Comparison of ENCODE assay signal across 23 cellular contexts in genomic region chr14:92316937-92317336, GRCh38. TPM values are rescaled to one million over a fixed set of nuclear protein-coding genes. Genes with fewer than 3 reads are reported as not detected.
A peak's percentile ranks its signal among the peaks of the same experiment; 100 is the strongest.
DNase-seq lines count a peak whose midpoint lies in the region; ATAC-seq and TF ChIP-seq lines count a peak whose summit lies in the region.
"Had no signal": no experiment of that assay in that cellular context is flagged by ENCODE, and none has a peak within 500 bp of the region (broad histone marks: within the 10 kb centered on the region; RNA-seq: fewer than 3 reads in every experiment).

No MANE protein-coding gene starts in this region.

- H3K27me3 ChIP-seq in IMR-90 (ENCODE audit: control insufficient read depth, insufficient read depth, low read length) (peaks cover 31% of the 10 kb centered on the region), mesendoderm (ENCODE audit: insufficient read depth, low read length, poor library complexity) (peaks cover 7% of the 10 kb centered on the region)
- H3K27me3 ChIP-seq: tibial artery had no signal

- H3K4me3 Mint-ChIP-seq in activated CD4-positive, alpha-beta T cell treated with anti-CD3 and anti-CD28 coated beads for 36 hours = no peak overlapping the region

- H3K4me2 ChIP-seq in IMR-90 (ENCODE audit: low read depth, low read length) (no peak overlapping the region), mesendoderm (ENCODE audit: low read length) (no peak overlapping the region)
- H3K4me2 ChIP-seq: A549 had no signal

- dilution Hi-C loops in IMR-90 (cut with HindIII; ENCODE audit: low sequenced_read_pairs, unreplicated experiment) = no loop called here

- H3K79me1 ChIP-seq in IMR-90 (ENCODE audit: low read depth in 1 of 2, low read length in 2 of 2) (no peaks in the 10 kb centered on the region), mesendoderm (ENCODE audit: low read length) (no peaks in the 10 kb centered on the region)

- H3K9me3 Mint-ChIP-seq in activated CD4-positive, alpha-beta T cell treated with anti-CD3 and anti-CD28 coated beads for 36 hours (ENCODE audit: low read depth) = peaks cover 4% of the 10 kb centered on the region

- intact Hi-C loops in activated CD4-positive, alpha-beta T cell treated with anti-CD3 and anti-CD28 coated beads for 36 hours (cut with DNase I, micrococcal nuclease) = no loop called here
- intact Hi-C loops in IMR-90 (cut with micrococcal nuclease) = no loop called here

- H2AFZ ChIP-seq in IMR-90 (replicated peaks; ENCODE audit: low read length, poor library complexity) = peak overlapping the region; percentile 34
- H2AFZ ChIP-seq: GM23248 had no signal

- TF ChIP-seq CTCF in IMR-90 (conservative IDR thresholded peaks at IDR 0.05; ENCODE audit: low read depth, low read length) = no peak

- H4K5ac ChIP-seq in IMR-90 (ENCODE audit: low read depth, low read length) = no peak overlapping the region
- no peak overlapping the region for H4K5ac ChIP-seq in mesendoderm (ENCODE audit: low read length)

- BruUV-seq in IMR-90 (replicated peaks; lab: Mats Ljungman, UMichigan) = no TSS peak

- H2AK9ac ChIP-seq in IMR-90 (replicated peaks; ENCODE audit: low read depth, low read length, poor library complexity) = no peak overlapping the region

- TF ChIP-seq POLR2A in IMR-90 (IDR thresholded peaks at IDR 0.05; ENCODE audit: low read depth, low read length) = no peak

- peaks cover 2% of the 10 kb centered on the region for H3K9me3 ChIP-seq in IMR-90 (ENCODE audit: control insufficient read depth, insufficient read depth, low read length)
- H3K9me3 ChIP-seq: A549, mucosa of descending colon, tibial artery had no signal

- H3K4me1 ChIP-seq in IMR-90 (ENCODE audit: control insufficient read depth, insufficient read depth, low read length) (no peaks in the 10 kb centered on the region), mesendoderm (ENCODE audit: control insufficient read depth, low read depth, low read length) (no peaks in the 10 kb centered on the region)
- H3K4me1 ChIP-seq: A549 had no signal

- no peak overlapping the region for H2BK15ac ChIP-seq in IMR-90 (ENCODE audit: low read depth, low read length)
- no peak overlapping the region for H2BK15ac ChIP-seq in mesendoderm (replicated peaks; ENCODE audit: low read depth)

- no peak overlapping the region; the same call in 1 of the 2 replicates for H3K23ac ChIP-seq in IMR-90 (ENCODE audit: low read depth, low read length)
- H3K23ac ChIP-seq in mesendoderm (ENCODE audit: low read length) = no peak overlapping the region

- no peaks in the 10 kb centered on the region for H3K4me1 Mint-ChIP-seq in activated CD4-positive, alpha-beta T cell treated with anti-CD3 and anti-CD28 coated beads for 36 hours

- WGBS in IMR-90 (ENCODE audit: extremely low coverage in 2 of 2, insufficient read length in 1 of 2), 2 experiments = no CpG with 5 or more reads among the region's 6 CpGs
- no CpG with 5 or more reads among the region's 6 CpGs for WGBS in mesendoderm (ENCODE audit: extremely low coverage, insufficient coverage, low lambda C conversion rate)

- no peak overlapping the region for H2BK20ac ChIP-seq in IMR-90 (ENCODE audit: low read depth, low read length)

- TF ChIP-seq RAD21 in IMR-90 (IDR thresholded peaks at IDR 0.05; ENCODE audit: low read length) = no peak

- DNase-seq in activated CD4-positive, alpha-beta T cell treated with anti-CD3 and anti-CD28 coated beads for 36 hours = peak; percentile 38
- DNase-seq in activated CD4-positive, alpha-beta T cell treated with anti-CD3 and anti-CD28 coated beads, Interleukin-2, amount 50 U/mL, for 4 hours = no peak
- DNase-seq in IMR-90 (no peak), SW480 (ENCODE audit: low spot score) (peak; percentile 91), mesendoderm (peak; percentile 73), middle frontal gyrus (ENCODE audit: extremely low spot score, low spot score) (no peak), amniotic stem cell (lab: John Stamatoyannopoulos, UW) (no peak)
- DNase-seq: activated CD4-positive, alpha-beta T cell treated with anti-CD3 and anti-CD28 coated beads for 4 hours; activated gamma-delta T cell treated with Interleukin-2 at 50 U/mL for 16 hours; DMS79; hypothalamus; left colon; NCI-H1092; NCI-H2081 treated with DMSO at 0.1 percent for 48 hours; NCI-H526 treated with DMSO at 0.1 percent for 48 hours; OCI-M1 had no signal

- H3K9ac ChIP-seq in IMR-90 (ENCODE audit: low read depth, low read length) (no peak overlapping the region), mesendoderm (ENCODE audit: low read length) (no peak overlapping the region)
- H3K9ac ChIP-seq: GM23248 had no signal

- H3K18ac ChIP-seq in IMR-90 (ENCODE audit: low read depth, low read length) (no peak overlapping the region), mesendoderm (ENCODE audit: low read length) (no peak overlapping the region)

- H4K91ac ChIP-seq in IMR-90 (ENCODE audit: insufficient read depth, low read depth, low read length) = no peak overlapping the region

- H3K56ac ChIP-seq in IMR-90 (ENCODE audit: extremely low read depth, insufficient read depth, low read length) (no peak overlapping the region), mesendoderm (ENCODE audit: low read length) (no peak overlapping the region)

- ATAC-seq in activated CD4-positive, alpha-beta T cell treated with anti-CD3 and anti-CD28 coated beads for 36 hours = peak; percentile 60
- no peak for ATAC-seq in IMR-90 (ENCODE audit: low read depth)
- no peak for ATAC-seq in GM21737 (IDR thresholded peaks at IDR 0.05; ENCODE audit: unreplicated experiment)
- ATAC-seq: A549, left colon, SK-N-SH treated with all-trans-retinoic acid at 6 μM for 48 hours had no signal

- no peaks in the 10 kb centered on the region for H3K36me3 Mint-ChIP-seq in activated CD4-positive, alpha-beta T cell treated with anti-CD3 and anti-CD28 coated beads for 36 hours (ENCODE audit: low read depth)

- H2BK120ac ChIP-seq in IMR-90 (ENCODE audit: low read depth, low read length) (no peak overlapping the region), mesendoderm (ENCODE audit: low read depth, low read length) (no peak overlapping the region)

- H3K9me1 ChIP-seq in IMR-90 (ENCODE audit: insufficient read depth, low read length) = no peaks in the 10 kb centered on the region

- peaks cover 27% of the 10 kb centered on the region for H3K27me3 Mint-ChIP-seq in activated CD4-positive, alpha-beta T cell treated with anti-CD3 and anti-CD28 coated beads for 36 hours

- no peak overlapping the region for H4K8ac ChIP-seq in IMR-90 (ENCODE audit: low read depth in 2 of 2, low read length in 2 of 2)
- H4K8ac ChIP-seq in mesendoderm (ENCODE audit: low read depth, low read length) = no peak overlapping the region

- H3K27ac ChIP-seq in IMR-90 (ENCODE audit: insufficient read depth, low read length) (no peak overlapping the region), mesendoderm (ENCODE audit: low read depth, low read length) (no peak overlapping the region)
- H3K27ac ChIP-seq: A549, GM23248, tibial artery had no signal

- H3K36me3 ChIP-seq in IMR-90 (ENCODE audit: control insufficient read depth, insufficient read depth, low read length) (no peaks in the 10 kb centered on the region), mesendoderm (ENCODE audit: control insufficient read depth, insufficient read depth, low read length) (no peaks in the 10 kb centered on the region)
- H3K36me3 ChIP-seq: tibial artery had no signal

- no peak overlapping the region for H3K14ac ChIP-seq in IMR-90 (replicated peaks; ENCODE audit: low read depth, low read length)

- H2BK5ac ChIP-seq in IMR-90 (ENCODE audit: low read depth, low read length, poor library complexity, severe bottlenecking) (no peak overlapping the region), mesendoderm (ENCODE audit: low read length) (no peak overlapping the region)

- no peak overlapping the region for H3K27ac Mint-ChIP-seq in activated CD4-positive, alpha-beta T cell treated with anti-CD3 and anti-CD28 coated beads for 36 hours

- no peak overlapping the region for H3K4me3 ChIP-seq in IMR-90 (ENCODE audit: insufficient read depth, low read depth, low read length)
- H3K4me3 ChIP-seq in mesendoderm (ENCODE audit: low read length) = no peak overlapping the region
- H3K4me3 ChIP-seq: A549, GM23248, mucosa of descending colon, tibial artery had no signal

- H2AK5ac ChIP-seq in IMR-90 (ENCODE audit: low read depth, low read length) = no peak overlapping the region
- no peak overlapping the region for H2AK5ac ChIP-seq in mesendoderm (ENCODE audit: low read length)

- POLR2A ChIA-PET in activated CD4-positive, alpha-beta T cell treated with anti-CD3 and anti-CD28 coated beads for 36 hours (lab: Charles Lee) = no interaction called here
- POLR2A ChIA-PET in IMR-90 (lab: Charles Lee; ENCODE audit: unreplicated experiment) = no interaction called here

- no peaks in the 10 kb centered on the region for H3K79me2 ChIP-seq in mesendoderm (ENCODE audit: control insufficient read depth, insufficient read depth, low read length)

- in situ Hi-C loops in IMR-90 (cut with MboI; ENCODE audit: low sequenced_read_pairs) = no loop called here

- CTCF ChIA-PET in activated CD4-positive, alpha-beta T cell treated with anti-CD3 and anti-CD28 coated beads for 36 hours (lab: Charles Lee) = interaction anchor here (0.7 to 0.8 kb wide), 2 partner anchors 25 to 61 kb away, joined by 3 read pairs; no protein-coding TSS in a partner anchor
- CTCF ChIA-PET in IMR-90 (lab: Yijun Ruan, JAX) = no interaction called here

- H3K4ac ChIP-seq in IMR-90 (ENCODE audit: low read depth, low read length) (no peak overlapping the region), mesendoderm (ENCODE audit: low read depth, low read length) (no peak overlapping the region)

- H4K20me1 ChIP-seq in IMR-90 (ENCODE audit: insufficient read depth, low read length) = no peaks in the 10 kb centered on the region

TF ChIP-seq in IMR-90, 13 proteins besides CTCF, POLR2A, EP300 and RAD21 (continues in another document):
- TF ChIP-seq MXI1 (IDR thresholded peaks at IDR 0.05; ENCODE audit: borderline replicate concordance, low read depth, low read length) (no peak), MAFK (IDR thresholded peaks at IDR 0.05; ENCODE audit: low read depth, low read length) (no peak), BHLHE40 (IDR thresholded peaks at IDR 0.05; ENCODE audit: low read depth, low read length) (no peak), NFE2L2 (IDR thresholded peaks at IDR 0.05; ENCODE audit: low read depth, low read length) (no peak), RFX5 (IDR thresholded peaks at IDR 0.05; ENCODE audit: low read depth, low read length) (no peak), CEBPB (IDR thresholded peaks at IDR 0.05; ENCODE audit: low read depth, low read length) (no peak), CHD1 (IDR thresholded peaks at IDR 0.05; ENCODE audit: low read depth, low read length) (no peak), FOS (IDR thresholded peaks at IDR 0.05; ENCODE audit: low read depth, low read length) (no peak), RCOR1 (IDR thresholded peaks at IDR 0.05; ENCODE audit: insufficient replicate concordance, low read length) (no peak)

RNA-seq across cellular contexts. Expression of gene SLC24A4, which starts 6.0 kb away (rescaled TPM):
- not detected for total RNA-seq in activated CD4-positive, alpha-beta T cell treated with anti-CD3 and anti-CD28 coated beads for 36 hours
- total RNA-seq in IMR-90 (2012; rRNA removed) = under 0.01 TPM in 1 of 2 replicates, not detected in the other
- polyA plus RNA-seq in IMR-90 (2012; rRNA removed) = not detected in 2 replicates
- 0.01 TPM in 1 of 2 replicates, not detected in the other for polyA plus RNA-seq in IMR-90 (2012; cell fraction: cytosol; rRNA removed)
- not detected in 2 replicates for polyA plus RNA-seq in IMR-90 (2012; cell fraction: nucleus; rRNA removed; ENCODE audit: low replicate concordance)
- polyA plus RNA-seq in mesendoderm (2013, experiment 1 of 2) = 0.10 TPM
- polyA plus RNA-seq in mesendoderm (2013, experiment 2 of 2) = 0.07 TPM
- total RNA-seq: astrocyte, GM23248 had no signal
- polyA plus RNA-seq: GM23248 had no signal

Comparison
In these comparisons a context has a peak if more than half of its experiments do, and no peak if none do; other contexts are left out.
1. DNase-seq: peak in activated CD4-positive, alpha-beta T cell treated with anti-CD3 and anti-CD28 coated beads for 36 hours (single experiment), SW480 (single experiment) and mesendoderm (single experiment); none in activated CD4-positive, alpha-beta T cell treated with anti-CD3 and anti-CD28 coated beads, Interleukin-2, amount 50 U/mL, for 4 hours (0 of 2), IMR-90 (single experiment), middle frontal gyrus (single experiment) and amniotic stem cell (single experiment).